In genomic region chr12:69657376-69658137, GRCh38 we compare ENCODE assay signal across 19 cellular contexts. TPM values are rescaled to one million over a fixed set of nuclear protein-coding genes. Genes with fewer than 3 reads are reported as not detected.
DNase-seq lines count a peak whose midpoint lies in the region; ATAC-seq and TF ChIP-seq lines count a peak whose summit lies in the region.
"Had no signal": no experiment of that assay in that cellular context is flagged by ENCODE, and none has a peak within 500 bp of the region (broad histone marks: within the 10 kb centered on the region; RNA-seq: fewer than 3 reads in every experiment).

No MANE protein-coding gene starts in this region.

- no peak overlapping the region for H3K4me3 ChIP-seq in psoas muscle
- H3K4me3 ChIP-seq: right lobe of liver had no signal

- DNase-seq in HuH-7.5 (ENCODE audit: low spot score): peak; percentile 45
- DNase-seq in amniotic epithelial cell (ENCODE audit: low read depth): peak; percentile 75
- peak; percentile 64 for DNase-seq in iPS-NIHi11 (ENCODE audit: low spot score)
- DNase-seq in psoas muscle: peak; percentile 63 to 89
- no peak for DNase-seq in G401 (ENCODE audit: low spot score)
- DNase-seq in NCI-H187 (lab: John Stamatoyannopoulos, UW): no peak
- no peak for DNase-seq in NCI-H2227 treated with DMSO at 0.1 percent for 48 hours (lab: John Stamatoyannopoulos, UW)
- DNase-seq: activated CD4-positive, alpha-beta T cell treated with anti-CD3 and anti-CD28 coated beads for 1 hour; activated naive CD8-positive, alpha-beta T cell treated with anti-CD3 and anti-CD28 coated beads, Interleukin-2, amount 50 U/mL, for 24 hours; activated T-cell treated with anti-CD3 and anti-CD28 coated beads, Interleukin-2, amount 50 U/mL, for 1 hour; C1 segment of cervical spinal cord; dermis blood vessel endothelial cell; NCI-H524 treated with DMSO at 0.1 percent for 48 hours; right lobe of liver; stimulated activated naive CD8-positive, alpha-beta T cell treated with anti-CD3 and anti-CD28 coated beads, Interleukin-15, Interleukin-2, amounts not matched to agents 100 U/mL and 50 U/mL, for 24 hours; T-helper 1 cell had no signal

- peaks cover 2 to 27% of the 10 kb centered on the region in 2 donors for H3K36me3 ChIP-seq in psoas muscle (ENCODE audit: insufficient read depth in 1 of 2, low read depth in 1 of 2)
- H3K36me3 ChIP-seq: right lobe of liver had no signal

- H3K9me3 ChIP-seq in psoas muscle: no peaks in the 10 kb centered on the region
- H3K9me3 ChIP-seq: right lobe of liver had no signal

- no peak for TF ChIP-seq CTCF in psoas muscle (IDR thresholded peaks at IDR 0.05)

- H3K27ac ChIP-seq in psoas muscle: peak overlapping the region; percentile 82
- H3K27ac ChIP-seq: right lobe of liver had no signal

- intact Hi-C loops in psoas muscle (cut with DNase I): loop anchor here in 1 of 2 donors (5.0 kb wide), 1 partner anchor 40 kb away; the partner anchor contains the start of gene BEST3

- in situ Hi-C loops in G401 (cut with HindIII; ENCODE audit: low sequenced_read_pairs): no loop called here

- ATAC-seq in psoas muscle (peak; percentile 94 to 96 (median 94)), HG02678 (IDR thresholded peaks at IDR 0.05; ENCODE audit: unreplicated experiment) (no peak)
- ATAC-seq: activated naive CD8-positive, alpha-beta T cell treated with anti-CD3 and anti-CD28 coated beads, Interleukin-2, amount 50 U/mL, for 24 hours; stimulated activated naive CD8-positive, alpha-beta T cell treated with anti-CD3 and anti-CD28 coated beads, Interleukin-15, Interleukin-2, amounts not matched to agents 100 U/mL and 50 U/mL, for 24 hours had no signal

- H3K27me3 ChIP-seq in psoas muscle (ENCODE audit: insufficient read depth in 3 of 3, low read length in 2 of 3): no peaks in the 10 kb centered on the region
- H3K27me3 ChIP-seq: right lobe of liver had no signal

- WGBS in psoas muscle, 3 donors: 18 to 34% (median 29%) methylated on average over 9 of the region's 9 CpGs

- peaks cover 45% of the 10 kb centered on the region for H3K4me1 ChIP-seq in psoas muscle
- H3K4me1 ChIP-seq: right lobe of liver had no signal

RNA-seq across cellular contexts. Expression of gene BEST3, which starts 41.5 kb away (rescaled TPM):
- total RNA-seq in psoas muscle: 100 to 1,000 TPM; 141 to 181 (median 170) TPM
- polyA plus RNA-seq in psoas muscle: 100 to 1,000 TPM in 1 of 3 donors, 10 to 100 TPM in 2; 41.8 to 134 (median 49.1) TPM
- total RNA-seq in G401 (2014; rRNA removed; shearing (Covaris generic)): 0.61 TPM in 1 of 2 replicates, not detected in the other
- total RNA-seq: right lobe of liver, RPMI7951 had no signal

RNA-seq across cellular contexts. Expression of gene LRRC10, which starts 46.9 kb away (rescaled TPM):
- total RNA-seq in psoas muscle: not detected
- polyA plus RNA-seq in psoas muscle: under 1 TPM in 1 of 3 donors, not detected in 2; 0.03 TPM
- not detected in 2 replicates for total RNA-seq in G401 (2014; rRNA removed; shearing (Covaris generic))
- total RNA-seq: Daoy, dermis blood vessel endothelial cell, right lobe of liver, RPMI7951 had no signal

Comparison
In these comparisons a context has a peak if more than half of its experiments do, and no peak if none do; other contexts are left out.
1. DNase-seq: peak in HuH-7.5 (single experiment), amniotic epithelial cell (single experiment), iPS-NIHi11 (single experiment) and psoas muscle (2 of 2); none in G401 (single experiment), NCI-H187 (0 of 2) and NCI-H2227 treated with DMSO at 0.1 percent for 48 hours (single experiment).
2. RNA of gene BEST3, which starts 41.5 kb away (total RNA-seq): 141 to 181 TPM in psoas muscle; 0.61 TPM in G401; every median in the first group is over 10 times any median in the second.